In genomic region chr12:49274396-49275069, GRCh38 we compare ENCODE assay signal across 1 cellular context.
A peak's percentile ranks its signal among the peaks of the same experiment; 100 is the strongest.
TF ChIP-seq lines count a peak whose summit lies in the region.

No MANE protein-coding gene starts in this region.

TF ChIP-seq in HepG2, 621 proteins besides CTCF, POLR2A, EP300 and RAD21:
- TF ChIP-seq POLR2G (IDR thresholded peaks at IDR 0.05; ENCODE audit: low read depth, low read length) (peak; percentile 42; the same call in 1 of the 2 replicates), PCBP2 (optimal IDR thresholded peaks at IDR 0.05; ENCODE audit: low read depth, low read length, poor library complexity, severe bottlenecking) (no peak), ZBTB10 (CRISPR knock-in tag; IDR thresholded peaks at IDR 0.05; ENCODE audit: borderline replicate concordance) (no peak), RBM22 (optimal IDR thresholded peaks at IDR 0.05; ENCODE audit: low read length) (peak; percentile 79)
